35 cellular contexts compared by ENCODE assay signal in the genomic region with DNA sequence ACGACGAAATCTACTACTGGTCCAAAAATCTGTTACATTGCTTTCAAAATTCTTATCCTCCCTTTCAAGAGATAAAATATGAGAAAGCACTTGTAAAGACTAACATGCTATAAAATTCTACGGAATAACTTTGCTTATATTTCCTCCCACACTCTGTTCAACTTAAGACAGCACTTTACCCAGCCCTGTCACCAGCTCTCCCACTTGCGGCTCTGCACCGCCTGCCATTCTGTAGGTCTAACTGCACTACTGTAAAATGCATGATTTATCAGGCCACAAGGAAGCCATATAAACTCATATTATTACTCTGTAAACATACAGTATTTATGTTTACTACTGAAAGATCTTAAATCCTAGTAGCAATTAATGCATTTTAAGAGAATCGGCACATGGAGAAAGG. TPM values are rescaled to one million over a fixed set of nuclear protein-coding genes. Genes with fewer than 3 reads are reported as not detected.
"Had no signal": no experiment of that assay in that cellular context is flagged by ENCODE, and none has a peak within 500 bp of the region (broad histone marks: within the 10 kb centered on the region; RNA-seq: fewer than 3 reads in every experiment).

No MANE protein-coding gene starts in this region.

- DNase-seq: activated B cell treated with CpG ODN at 0.5 μM for 24 hours; activated CD4-positive, alpha-beta memory T cell treated with anti-CD3 and anti-CD28 coated beads for 36 hours; activated CD4-positive, alpha-beta T cell treated with anti-CD3 and anti-CD28 coated beads for 4 hours; activated CD4-positive, alpha-beta T cell treated with anti-CD3 and anti-CD28 coated beads, Interleukin-2, amount 10 ng/mL, durations not matched to agents 24 days and 14 days; activated CD4-positive, alpha-beta T cell treated with anti-CD3 and anti-CD28 coated beads, Interleukin-2, amount 50 U/mL, for 1 hour; activated CD4-positive, alpha-beta T cell treated with anti-CD3 and anti-CD28 coated beads, Interleukin-2, amount 50 U/mL, for 4 hours; activated CD4-positive, CD25-positive, alpha-beta regulatory T cell treated with anti-CD3 and anti-CD28 coated beads, Interleukin-2, amount 50 U/mL, for 72 hours; activated CD8-positive, alpha-beta memory T cell treated with anti-CD3 and anti-CD28 coated beads, Interleukin-2, amount 50 U/mL, for 4 hours; activated CD8-positive, alpha-beta T cell treated with anti-CD3 and anti-CD28 coated beads for 36 hours; activated effector memory CD4-positive, alpha-beta T cell treated with anti-CD3 and anti-CD28 coated beads, Interleukin-2, amount 50 U/mL, for 16 hours; activated gamma-delta T cell treated with Interleukin-2 at 50 U/mL for 16 hours; activated naive CD4-positive, alpha-beta T cell; activated naive CD4-positive, alpha-beta T cell treated with anti-CD3 and anti-CD28 coated beads for 36 hours; activated naive CD4-positive, alpha-beta T cell treated with anti-CD3 and anti-CD28 coated beads, Interleukin-2, amount 50 U/mL, for 16 hours; activated naive CD8-positive, alpha-beta T cell treated with anti-CD3 and anti-CD28 coated beads for 36 hours; activated T-cell treated with anti-CD3 and anti-CD28 coated beads for 4 hours; activated T-cell treated with anti-CD3 and anti-CD28 coated beads, Interleukin-2, amount 50 U/mL, for 1 hour; activated T-cell treated with anti-CD3 and anti-CD28 coated beads, Interleukin-2, amount 50 U/mL, for 4 hours; activated T-cell treated with anti-CD3 and anti-CD28 coated beads, Interleukin-2, amount 50 U/mL, for 72 hours; adrenal gland; amniotic stem cell; aorta; body of pancreas; brain microvascular endothelial cell; central memory CD4-positive, alpha-beta T cell; T-helper 1 cell; T-helper 2 cell; T-helper 9 cell had no signal

- H3K27ac ChIP-seq: adrenal gland, body of pancreas, brain microvascular endothelial cell, breast epithelium, VCaP had no signal

- H3K4me1 ChIP-seq: adrenal gland, breast epithelium had no signal

- H3K36me3 ChIP-seq: adrenal gland, brain microvascular endothelial cell, breast epithelium had no signal

- H3K9me3 ChIP-seq: adrenal gland, body of pancreas had no signal

- H3K27me3 ChIP-seq: adrenal gland, body of pancreas, brain microvascular endothelial cell had no signal

- FAIRE-seq: astrocyte, TTC549 had no signal

- H3K4me3 ChIP-seq: adrenal gland, body of pancreas, breast epithelium had no signal

RNA-seq across cellular contexts. Expression of gene CTNND2, which starts 11.4 kb away (rescaled TPM):
- total RNA-seq: activated B cell treated with CpG ODN at 0.5 μM for 24 hours; activated CD4-positive, alpha-beta memory T cell treated with anti-CD3 and anti-CD28 coated beads for 36 hours; activated CD4-positive, alpha-beta T cell treated with anti-CD3 and anti-CD28 coated beads, Interleukin-2, amount 10 ng/mL, durations not matched to agents 24 days and 14 days; activated CD8-positive, alpha-beta memory T cell treated with anti-CD3 and anti-CD28 coated beads for 36 hours; activated CD8-positive, alpha-beta T cell treated with anti-CD3 and anti-CD28 coated beads for 36 hours; activated naive CD4-positive, alpha-beta T cell treated with anti-CD3 and anti-CD28 coated beads for 36 hours; activated naive CD4-positive, alpha-beta T cell treated with anti-CD3 and anti-CD28 coated beads, Interleukin-2, amount 50 U/mL, for 72 hours; activated naive CD8-positive, alpha-beta T cell treated with anti-CD3 and anti-CD28 coated beads for 36 hours; activated T-cell treated with anti-CD3 and anti-CD28 coated beads, Interleukin-2, amount 50 U/mL, for 4 hours; activated T-cell treated with anti-CD3 and anti-CD28 coated beads, Interleukin-2, amount 50 U/mL, for 72 hours; activated T-helper 1 cell treated with anti-CD3 and anti-CD28 coated beads, Interleukin-12 subunit alpha, Interleukin-12 subunit beta, Interleukin-2, Interleukin-4 antibody, amounts not matched to agents 30 ng/mL and 10 ng/mL and 1 ng/mL, durations not matched to agents 14 hours and 24 hours and 36 hours had no signal
